ENCODE assay signal across 2 cellular contexts in the genomic region with DNA sequence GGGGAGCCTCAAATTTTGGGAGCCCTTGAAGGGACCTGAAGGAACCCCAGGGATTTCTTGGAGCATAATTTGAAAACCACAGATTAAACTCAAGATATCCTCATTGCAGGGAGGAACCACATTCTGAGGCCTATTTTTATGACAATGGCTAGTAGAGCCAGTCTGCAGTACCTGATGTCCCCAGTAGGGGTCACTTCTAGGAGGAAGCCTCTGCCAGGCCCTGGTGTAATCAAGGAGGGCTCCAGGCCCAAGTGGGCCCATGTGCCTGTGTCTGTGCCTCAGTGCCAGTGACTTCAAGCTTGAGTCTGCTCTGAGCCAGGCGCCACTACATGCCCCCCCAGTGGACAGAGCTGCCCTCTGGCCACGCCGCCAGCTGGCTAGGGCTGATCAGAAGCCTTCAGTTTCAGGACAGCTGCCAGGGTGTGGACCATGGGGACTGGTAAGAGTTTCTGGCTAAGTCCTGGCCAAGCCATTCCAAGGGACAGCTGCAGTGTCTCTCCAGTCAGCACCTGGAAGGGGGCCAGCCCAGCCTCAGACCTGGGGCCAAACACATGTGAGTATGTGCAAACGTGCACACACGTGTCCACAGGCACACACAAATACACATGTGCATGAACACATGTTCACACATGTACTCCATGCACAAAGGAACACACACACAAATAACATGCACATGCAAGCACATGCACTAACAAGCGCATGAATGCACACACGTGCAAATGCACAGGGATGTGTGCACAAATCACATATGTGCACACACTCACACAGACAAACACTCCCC.
TF ChIP-seq lines count a peak whose summit lies in the region.

No MANE protein-coding gene starts in this region.

TF ChIP-seq in GM12878, 131 proteins besides CTCF, POLR2A, EP300 and RAD21:
- TF ChIP-seq CBX5 (IDR thresholded peaks at IDR 0.05; ENCODE audit: low read depth) (0 out of 2 replicates have a peak, but pooled peaks have one; percentile 34), MYC (IDR thresholded peaks at IDR 0.05; ENCODE audit: insufficient read depth, insufficient read length, insufficient replicate concordance, low read length, severe bottlenecking) (no peak), ZSCAN29 (IDR thresholded peaks at IDR 0.05) (no peak), TCF12 (IDR thresholded peaks at IDR 0.05; ENCODE audit: low read depth, low read length) (no peak)

TF ChIP-seq in liver, 16 proteins besides CTCF, POLR2A, EP300 and RAD21:
- TF ChIP-seq HNF4G (IDR thresholded peaks at IDR 0.05) = no peak
- TF ChIP-seq FOXA2 (IDR thresholded peaks at IDR 0.05) = peak; percentile 17
